ENCODE assay signal across 25 cellular contexts in genomic region chr22:46380069-46380468, GRCh38. TPM values are rescaled to one million over a fixed set of nuclear protein-coding genes. Genes with fewer than 3 reads are reported as not detected.
A peak's percentile ranks its signal among the peaks of the same experiment; 100 is the strongest.
DNase-seq lines count a peak whose midpoint lies in the region; ATAC-seq and TF ChIP-seq lines count a peak whose summit lies in the region.
"Had no signal": no experiment of that assay in that cellular context is flagged by ENCODE, and none has a peak within 500 bp of the region (broad histone marks: within the 10 kb centered on the region; RNA-seq: fewer than 3 reads in every experiment).

No MANE protein-coding gene starts in this region.

- no peak overlapping the region for H2AFZ ChIP-seq in Karpas-422 (ENCODE audit: low read length)

- H3K9me3 ChIP-seq in BLaER1 treated with 17β-estradiol and CSF1 and Interleukin-3, amounts not matched to agents 10 nM and 100 nM (replicated peaks in 1 of 11): peaks cover 16 to 24% (median 22%) of the 10 kb centered on the region in 11 experiments
- peaks cover 5% of the 10 kb centered on the region for H3K9me3 ChIP-seq in Karpas-422 (ENCODE audit: low read length)
- H3K9me3 ChIP-seq: BE2C, sigmoid colon, thyroid gland had no signal

- H3K36me3 Mint-ChIP-seq in WTC11: peaks cover 17% of the 10 kb centered on the region
- H3K36me3 Mint-ChIP-seq in progenitor cell of endocrine pancreas (ENCODE audit: insufficient read depth): peaks cover 22% of the 10 kb centered on the region

- H3K27me3 Mint-ChIP-seq in WTC11 (ENCODE audit: low read depth) (no peaks in the 10 kb centered on the region), progenitor cell of endocrine pancreas (no peaks in the 10 kb centered on the region)
- H3K27me3 Mint-ChIP-seq: stimulated activated naive CD8-positive, alpha-beta T cell treated with anti-CD3 and anti-CD28 coated beads, Interleukin-15, amount 100 ng/mL, for 72 hours had no signal

- ATAC-seq in WTC11 (no peak), left lobe of liver (peak; percentile 1), HG03108 (IDR thresholded peaks at IDR 0.05; ENCODE audit: unreplicated experiment) (no peak)
- ATAC-seq: activated CD8-positive, alpha-beta memory T cell treated with anti-CD3 and anti-CD28 coated beads, Interleukin-2, amount 10 ng/mL, durations not matched to agents 7 days and 5 days; activated naive CD8-positive, alpha-beta T cell treated with anti-CD3 and anti-CD28 coated beads, Interleukin-2, amount 50 U/mL, for 24 hours; stimulated activated naive CD8-positive, alpha-beta T cell treated with anti-CD3 and anti-CD28 coated beads, Interleukin-15, amount 100 ng/mL, for 72 hours had no signal

- POLR2A ChIA-PET in WTC11 (lab: Charles Lee): no interaction called here

- H3K4me1 ChIP-seq in BLaER1 treated with 17β-estradiol and CSF1 and Interleukin-3, amounts not matched to agents 10 nM and 100 nM: peaks cover 6 to 35% (median 25%) of the 10 kb centered on the region in 10 experiments
- H3K4me1 ChIP-seq in Karpas-422 (ENCODE audit: low read length): no peaks in the 10 kb centered on the region
- H3K4me1 ChIP-seq: BE2C, sigmoid colon had no signal

- H3K79me2 ChIP-seq in Karpas-422 (ENCODE audit: low read length): no peaks in the 10 kb centered on the region

- TF ChIP-seq CTCF in WTC11 (IDR thresholded peaks at IDR 0.05) (no peak), progenitor cell of endocrine pancreas (IDR thresholded peaks at IDR 0.05; ENCODE audit: unreplicated experiment) (no peak)

- peak overlapping the region in 9 of 11 experiments; percentile 13 to 94 (median 69); a peak in 17 of 22 replicates for H3K4me2 ChIP-seq in BLaER1 treated with 17β-estradiol and CSF1 and Interleukin-3, amounts not matched to agents 10 nM and 100 nM
- H3K4me2 ChIP-seq in Karpas-422 (ENCODE audit: low read depth, low read length, poor library complexity, severe bottlenecking): no peak overlapping the region

- H3K9me3 Mint-ChIP-seq in WTC11: peaks cover 10% of the 10 kb centered on the region
- H3K9me3 Mint-ChIP-seq in progenitor cell of endocrine pancreas (ENCODE audit: low read depth): peaks cover 4% of the 10 kb centered on the region

- H3K27ac ChIP-seq in BLaER1 treated with 17β-estradiol and CSF1 and Interleukin-3, amounts not matched to agents 10 nM and 100 nM: no peak overlapping the region
- no peak overlapping the region for H3K27ac ChIP-seq in Karpas-422 (ENCODE audit: low read length)
- H3K27ac ChIP-seq: esophagus muscularis mucosa, sigmoid colon, SK-N-MC had no signal

- no peak overlapping the region for H3K4me3 ChIP-seq in BLaER1 treated with 17β-estradiol and CSF1 and Interleukin-3, amounts not matched to agents 10 nM and 100 nM
- H3K4me3 ChIP-seq in Karpas-422 (ENCODE audit: low read length): no peak overlapping the region
- H3K4me3 ChIP-seq: esophagus muscularis mucosa, sigmoid colon, SK-N-MC, thyroid gland had no signal

- H3K27ac Mint-ChIP-seq in WTC11 (peak overlapping the region; percentile 90), progenitor cell of endocrine pancreas (peak overlapping the region; percentile 99)
- H3K27ac Mint-ChIP-seq: activated CD8-positive, alpha-beta memory T cell treated with anti-CD3 and anti-CD28 coated beads, Interleukin-2, amount 10 ng/mL, durations not matched to agents 7 days and 5 days; activated naive CD8-positive, alpha-beta T cell treated with anti-CD3 and anti-CD28 coated beads, Interleukin-2, amount 50 U/mL, for 24 hours; stimulated activated naive CD8-positive, alpha-beta T cell treated with anti-CD3 and anti-CD28 coated beads, Interleukin-15, amount 100 ng/mL, for 72 hours had no signal

- peaks cover 0 to 24% (median 7%) of the 10 kb centered on the region in 11 experiments; a peak in 8 of 22 replicates for H3K36me3 ChIP-seq in BLaER1 treated with 17β-estradiol and CSF1 and Interleukin-3, amounts not matched to agents 10 nM and 100 nM
- no peaks in the 10 kb centered on the region for H3K36me3 ChIP-seq in Karpas-422 (ENCODE audit: insufficient read depth, low read length)
- H3K36me3 ChIP-seq: BE2C, esophagus muscularis mucosa, sigmoid colon had no signal

- no peak for DNase-seq in WTC11 (ENCODE audit: low spot score)
- no peak for DNase-seq in left lobe of liver (ENCODE audit: low spot score)
- DNase-seq in progenitor cell of endocrine pancreas (ENCODE audit: low spot score, unreplicated experiment): no peak
- no peak for DNase-seq in NCI-H748 treated with DMSO at 0.1 percent for 48 hours (lab: John Stamatoyannopoulos, UW)
- no peak for DNase-seq in Karpas-422
- no peak for DNase-seq in putamen (ENCODE audit: low spot score)
- DNase-seq: activated CD4-positive, alpha-beta T cell treated with anti-CD3 and anti-CD28 coated beads, Interleukin-2, amount 50 U/mL, for 4 hours; activated CD8-positive, alpha-beta memory T cell treated with anti-CD3 and anti-CD28 coated beads, Interleukin-2, amount 10 ng/mL, durations not matched to agents 7 days and 5 days; activated gamma-delta T cell treated with Interleukin-2 at 50 U/mL for 16 hours; activated naive CD8-positive, alpha-beta T cell treated with anti-CD3 and anti-CD28 coated beads, Interleukin-2, amount 50 U/mL, for 24 hours; activated T-cell treated with anti-CD3 and anti-CD28 coated beads, Interleukin-2, amount 50 U/mL, for 48 hours; BE2C; dermis blood vessel endothelial cell; foreskin fibroblast; head of caudate nucleus; sigmoid colon; stimulated activated CD4-positive, alpha-beta T cell treated with anti-CD3 and anti-CD28 coated beads, Interleukin-12 subunit alpha, Interleukin-12 subunit beta, amount 100 ng/mL, for 4 hours; stimulated activated CD4-positive, alpha-beta T cell treated with anti-CD3 and anti-CD28 coated beads, Interleukin-2, amount 100 ng/mL, for 48 hours; stimulated activated naive CD8-positive, alpha-beta T cell treated with anti-CD3 and anti-CD28 coated beads, Interleukin-15, amount 100 ng/mL, for 72 hours; thyroid gland had no signal

- H3K9me2 ChIP-seq in Karpas-422 (replicated peaks; ENCODE audit: insufficient read depth, low read length): no peaks in the 10 kb centered on the region

- H4K20me1 ChIP-seq in BLaER1 treated with 17β-estradiol and CSF1 and Interleukin-3, amounts not matched to agents 10 nM and 100 nM: peaks cover 0 to 49% (median 10%) of the 10 kb centered on the region in 11 experiments; a peak in 14 of 22 replicates
- H4K20me1 ChIP-seq in Karpas-422 (ENCODE audit: insufficient read depth, low read depth, low read length): no peaks in the 10 kb centered on the region

- no peak overlapping the region for H3K9ac ChIP-seq in BLaER1 treated with 17β-estradiol and CSF1 and Interleukin-3, amounts not matched to agents 10 nM and 100 nM
- H3K9ac ChIP-seq in Karpas-422 (ENCODE audit: low read length): no peak overlapping the region

- peaks cover 18 to 51% (median 33%) of the 10 kb centered on the region in 11 experiments for H3K27me3 ChIP-seq in BLaER1 treated with 17β-estradiol and CSF1 and Interleukin-3, amounts not matched to agents 10 nM and 100 nM
- no peaks in the 10 kb centered on the region for H3K27me3 ChIP-seq in Karpas-422 (ENCODE audit: low read length)
- H3K27me3 ChIP-seq: BE2C, esophagus muscularis mucosa, sigmoid colon, thyroid gland had no signal

- H3K4me1 Mint-ChIP-seq in WTC11 (peaks cover 34% of the 10 kb centered on the region), progenitor cell of endocrine pancreas (ENCODE audit: low read depth) (peaks cover 40% of the 10 kb centered on the region)
- H3K4me1 Mint-ChIP-seq: activated CD8-positive, alpha-beta memory T cell treated with anti-CD3 and anti-CD28 coated beads, Interleukin-2, amount 10 ng/mL, durations not matched to agents 7 days and 5 days; activated naive CD8-positive, alpha-beta T cell treated with anti-CD3 and anti-CD28 coated beads, Interleukin-2, amount 50 U/mL, for 24 hours; stimulated activated naive CD8-positive, alpha-beta T cell treated with anti-CD3 and anti-CD28 coated beads, Interleukin-15, amount 100 ng/mL, for 72 hours had no signal

- CTCF ChIA-PET in WTC11 (lab: Charles Lee): interaction anchor here (1.0 to 4.2 kb wide), 2 partner anchors 13 to 64 kb away, joined by 3 to 54 read pairs; no protein-coding TSS in a partner anchor

- H3K4me3 Mint-ChIP-seq in WTC11 (no peak overlapping the region), progenitor cell of endocrine pancreas (ENCODE audit: low read depth) (no peak overlapping the region)
- H3K4me3 Mint-ChIP-seq: activated CD8-positive, alpha-beta memory T cell treated with anti-CD3 and anti-CD28 coated beads, Interleukin-2, amount 10 ng/mL, durations not matched to agents 7 days and 5 days; activated naive CD8-positive, alpha-beta T cell treated with anti-CD3 and anti-CD28 coated beads, Interleukin-2, amount 50 U/mL, for 24 hours; neural crest cell; stimulated activated naive CD8-positive, alpha-beta T cell treated with anti-CD3 and anti-CD28 coated beads, Interleukin-15, amount 100 ng/mL, for 72 hours had no signal

TF ChIP-seq in WTC11, 78 proteins besides CTCF, POLR2A, EP300 and RAD21 (continues in another document):
- TF ChIP-seq USF2 (CRISPR knock-in tag; IDR thresholded peaks at IDR 0.05): no peak
- TF ChIP-seq CDX4 (CRISPR knock-in tag; IDR thresholded peaks at IDR 0.05; ENCODE audit: borderline replicate concordance): no peak

RNA-seq across cellular contexts. Expression of gene TRMU, which starts 44.6 kb away (rescaled TPM):
- 62.4 to 103 TPM (median 64.6 TPM) in 3 replicates for total RNA-seq in WTC11 (2021)
- 23.6 TPM for total RNA-seq in left lobe of liver
- 71.8 and 72.5 TPM in 2 replicates for total RNA-seq in progenitor cell of endocrine pancreas
- 48.4 and 61.0 TPM in 2 replicates for total RNA-seq in Karpas-422 (2014; rRNA removed; shearing (Covaris generic); ENCODE audit: low replicate concordance)
